In the genomic region with DNA sequence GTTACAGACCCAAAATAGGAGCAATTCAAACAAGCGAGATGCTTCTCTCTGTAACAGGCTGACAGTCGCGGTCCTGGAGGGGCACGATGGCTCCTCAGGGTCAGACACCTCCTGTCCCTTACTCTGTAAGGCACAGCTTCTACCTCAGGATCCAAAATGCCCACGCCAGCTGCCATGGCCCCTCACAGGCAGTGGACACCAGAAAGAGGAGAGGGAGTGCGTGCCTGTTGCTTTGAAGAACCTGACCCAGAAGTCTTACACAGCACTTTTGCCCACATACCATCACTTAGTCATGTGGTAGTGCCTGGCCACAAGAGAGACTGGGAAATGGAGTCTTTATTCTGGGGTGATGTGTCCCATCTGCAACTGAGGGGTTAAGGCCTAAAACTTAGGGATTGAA, we compare ENCODE assay signal across 1 cellular context.
TF ChIP-seq lines count a peak whose summit lies in the region.

No MANE protein-coding gene starts in this region.

TF ChIP-seq in IMR-90, 13 proteins besides CTCF, POLR2A, EP300 and RAD21:
- TF ChIP-seq, protein P1, sequence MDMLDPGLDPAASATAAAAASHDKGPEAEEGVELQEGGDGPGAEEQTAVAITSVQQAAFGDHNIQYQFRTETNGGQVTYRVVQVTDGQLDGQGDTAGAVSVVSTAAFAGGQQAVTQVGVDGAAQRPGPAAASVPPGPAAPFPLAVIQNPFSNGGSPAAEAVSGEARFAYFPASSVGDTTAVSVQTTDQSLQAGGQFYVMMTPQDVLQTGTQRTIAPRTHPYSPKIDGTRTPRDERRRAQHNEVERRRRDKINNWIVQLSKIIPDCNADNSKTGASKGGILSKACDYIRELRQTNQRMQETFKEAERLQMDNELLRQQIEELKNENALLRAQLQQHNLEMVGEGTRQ (IDR thresholded peaks at IDR 0.05; ENCODE audit: low read depth, low read length): peak; percentile 63
- TF ChIP-seq MAZ (IDR thresholded peaks at IDR 0.05; ENCODE audit: borderline replicate concordance, low read depth, low read length) (no peak), MAFK (IDR thresholded peaks at IDR 0.05; ENCODE audit: low read depth, low read length) (peak; percentile 86)
